In the genomic region with DNA sequence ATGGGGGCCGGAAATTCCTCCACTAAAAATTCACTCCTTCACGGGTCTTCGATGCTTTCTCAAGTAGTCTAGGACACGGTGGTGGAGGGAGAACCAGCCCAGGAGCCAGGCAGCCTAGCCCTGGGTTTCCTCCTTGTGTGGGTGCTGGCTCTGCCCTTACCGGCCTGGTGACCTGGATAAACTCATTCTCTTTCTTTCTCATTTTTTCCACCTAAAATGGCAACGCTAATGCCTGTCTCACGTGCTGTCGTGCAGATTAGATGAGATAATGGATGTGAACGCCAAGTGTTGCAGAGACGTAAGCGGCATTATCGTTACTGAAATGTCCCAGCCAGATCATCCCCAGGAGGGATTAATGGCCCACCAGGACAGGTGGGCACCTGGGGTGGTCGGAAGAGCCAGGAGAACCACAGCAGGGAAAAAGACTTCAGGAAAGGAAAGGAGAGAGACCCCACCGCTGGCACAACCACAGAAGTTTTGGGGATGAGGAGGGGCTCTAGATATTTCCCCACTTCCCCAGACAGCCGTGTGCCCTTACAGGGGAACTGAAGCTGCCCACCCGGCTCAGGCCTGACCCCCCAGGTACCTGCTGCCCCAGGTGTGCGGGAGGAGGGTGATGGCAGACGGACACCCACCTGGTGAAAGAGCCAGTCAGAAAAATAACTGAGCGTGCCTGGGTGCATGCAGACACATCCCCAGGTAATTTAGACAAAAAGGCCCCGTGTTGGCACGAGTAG, we compare ENCODE assay signal across 20 cellular contexts.
DNase-seq lines count a peak whose midpoint lies in the region; ATAC-seq, FAIRE-seq and TF ChIP-seq lines count a peak whose summit lies in the region.
"Had no signal": no experiment of that assay in that cellular context is flagged by ENCODE, and none has a peak within 500 bp of the region (broad histone marks: within the 10 kb centered on the region; RNA-seq: fewer than 3 reads in every experiment).

No MANE protein-coding gene starts in this region.

- H3K27me3 ChIP-seq in BLaER1 (peaks cover 13% of the 10 kb centered on the region; the same call in 1 of the 2 replicates), H9 (ENCODE audit: insufficient read depth, low read length) (no peaks in the 10 kb centered on the region; the same call in 1 of the 2 replicates), K562 (ENCODE audit: control insufficient read depth in 2 of 2, insufficient read depth in 2 of 2, low read length in 2 of 2) (no peaks in the 10 kb centered on the region), esophagus squamous epithelium (no peaks in the 10 kb centered on the region)
- H3K27me3 ChIP-seq: SJSA1 had no signal

- no peaks in the 10 kb centered on the region for H3K9me1 ChIP-seq in K562 (ENCODE audit: control insufficient read depth, insufficient read depth, low read length)

- no peaks in the 10 kb centered on the region for H3K36me3 ChIP-seq in BLaER1
- H3K36me3 ChIP-seq in K562 (ENCODE audit: control insufficient read depth, insufficient read depth, low read length): no peaks in the 10 kb centered on the region
- H3K36me3 ChIP-seq in esophagus squamous epithelium: no peaks in the 10 kb centered on the region
- H3K36me3 ChIP-seq: SJSA1 had no signal

- H2BK15ac ChIP-seq in H9 (ENCODE audit: low read depth, low read length): no peak overlapping the region

- H3K23ac ChIP-seq in H9 (ENCODE audit: insufficient read length, low read depth, low read length): no peak overlapping the region

- H3K18ac ChIP-seq in H9 (ENCODE audit: insufficient read length, low read depth, low read length): peak overlapping the region; percentile 40

- no peak overlapping the region for H3K4ac ChIP-seq in H9 (ENCODE audit: low read depth, low read length)

- no TSS peak for BruUV-seq in K562 (replicated peaks; lab: Mats Ljungman, UMichigan)

- peaks cover 22% of the 10 kb centered on the region for H3K27me3 Mint-ChIP-seq in H9 (ENCODE audit: low read depth)
- H3K27me3 Mint-ChIP-seq: CD4-positive, alpha-beta T cell had no signal

- peak overlapping the region; percentile 19; the same call in 1 of the 2 replicates for H3K4me2 ChIP-seq in BLaER1
- no peak overlapping the region for H3K4me2 ChIP-seq in H9 (ENCODE audit: insufficient read depth, insufficient read length, low read length)
- no peak overlapping the region for H3K4me2 ChIP-seq in K562 (ENCODE audit: insufficient read depth, low read length)

- in situ Hi-C loops in K562 (cut with MboI): no loop called here

- WGBS in H9 (ENCODE audit: extremely low coverage, insufficient read length, low lambda C conversion rate): no CpG with 5 or more reads among the region's 21 CpGs
- WGBS in K562 (ENCODE audit: insufficient coverage, low coverage, missing lambda C conversion rate): 48% methylated on average over 20 of the region's 21 CpGs
- 63 to 69% methylated on average over 16 to 17 of the region's 21 CpGs for WGBS in esophagus squamous epithelium, 2 donors

- intact Hi-C loops in K562 (cut with micrococcal nuclease) (no loop called here), esophagus squamous epithelium (cut with DNase I) (no loop called here)

- ATAC-seq in K562: no peak
- ATAC-seq: Right ventricle myocardium inferior had no signal

- TF ChIP-seq EP300 in K562 (IDR thresholded peaks at IDR 0.05; ENCODE audit: low read length): no peak

- CTCF ChIA-PET in K562 (lab: Yijun Ruan, JAX; ENCODE audit: low intra/inter-chr PET ratio): no interaction called here

- no peak overlapping the region for H3K4me3 ChIP-seq in BLaER1
- H3K4me3 ChIP-seq in K562: no peak overlapping the region
- H3K4me3 ChIP-seq in esophagus squamous epithelium: no peak overlapping the region
- H3K4me3 ChIP-seq: SJSA1 had no signal

- H3K14ac ChIP-seq in H9 (ENCODE audit: insufficient read depth, low read length): no peak overlapping the region

- H3K23me2 ChIP-seq in H9 (ENCODE audit: insufficient read length, low read depth, low read length, poor library complexity, severe bottlenecking): no peaks in the 10 kb centered on the region

- no peak for FAIRE-seq in K562 (lab: Jason Lieb, UNC)
- FAIRE-seq: H1, RCC 7860 had no signal

- no peak overlapping the region for H4K8ac ChIP-seq in H9 (replicated peaks; ENCODE audit: insufficient read length, low read depth, low read length)

- no peak overlapping the region for H3K9ac ChIP-seq in BLaER1
- H3K9ac ChIP-seq in H9 (ENCODE audit: extremely low read depth, insufficient read length, low read length): no peak overlapping the region
- peak overlapping the region in 1 of 2 experiments; percentile 64; a peak in 1 of 4 replicates for H3K9ac ChIP-seq in K562 (ENCODE audit: insufficient read depth in 1 of 2, low read depth in 2 of 2, low read length in 2 of 2)

- H3K9me3 Mint-ChIP-seq in H9: no peaks in the 10 kb centered on the region; a peak in 1 of 5 replicates
- H3K9me3 Mint-ChIP-seq: CD4-positive, alpha-beta T cell; IgD-negative memory B cell had no signal

- H3K4me1 ChIP-seq in BLaER1 (peaks cover 55% of the 10 kb centered on the region), H9 (ENCODE audit: insufficient read depth, low read length) (peaks cover 8% of the 10 kb centered on the region; the same call in 1 of the 2 replicates), K562 (replicated peaks in 1 of 2; ENCODE audit: control insufficient read depth in 2 of 2, insufficient read depth in 2 of 2, low read length in 2 of 2) (peaks cover 0 to 17% of the 10 kb centered on the region in 2 experiments; a peak in 2 of 5 replicates), esophagus squamous epithelium (peaks cover 35 to 85% (median 37%) of the 10 kb centered on the region in 3 donors)

- no peak overlapping the region for H3K56ac ChIP-seq in H9 (ENCODE audit: insufficient read length, low read depth, low read length)

- peaks cover 34 to 41% of the 10 kb centered on the region in 2 experiments for H3K4me1 Mint-ChIP-seq in H9
- H3K4me1 Mint-ChIP-seq: IgD-negative memory B cell had no signal

- no peaks in the 10 kb centered on the region for H3K79me2 ChIP-seq in H9 (ENCODE audit: insufficient read depth, low read length)
- H3K79me2 ChIP-seq in K562 (ENCODE audit: control insufficient read depth, insufficient read depth, low read length): no peaks in the 10 kb centered on the region

- TF ChIP-seq POLR2A in K562 (conservative IDR thresholded peaks at IDR 0.05) (no peak), esophagus squamous epithelium (IDR thresholded peaks at IDR 0.05) (no peak)

- H2BK120ac ChIP-seq in H9 (ENCODE audit: low read depth, low read length, poor library complexity, severe bottlenecking): no peak overlapping the region

- no peak for DNase-seq in H9
- no peak for DNase-seq in K562 (ENCODE audit: extremely low read depth in 1 of 4, low spot score in 3 of 4)
- no peak for DNase-seq in esophagus squamous epithelium (lab: John Stamatoyannopoulos, UW)
- DNase-seq in GM20000 (ENCODE audit: low spot score): no peak
- DNase-seq in AG08396 (ENCODE audit: low spot score): no peak
- DNase-seq in NCI-H748 (lab: John Stamatoyannopoulos, UW; ENCODE audit: unreplicated experiment): no peak
- no peak for DNase-seq in NCI-H1048 (lab: John Stamatoyannopoulos, UW)
- DNase-seq: CD4-positive, alpha-beta T cell; DMS79 treated with DMSO at 0.1 percent for 48 hours; Karpas-422; NCI-H187 treated with DMSO at 0.1 percent for 48 hours; NCI-H446 treated with DMSO at 0.1 percent for 48 hours; NCI-H526 treated with DMSO at 0.1 percent for 48 hours; SW 1271 had no signal

- H3K27ac ChIP-seq in BLaER1 (no peak overlapping the region), H9 (ENCODE audit: insufficient read length, low read depth, low read length) (no peak overlapping the region), K562 (ENCODE audit: extremely low read depth, low read depth, low read length) (no peak overlapping the region), esophagus squamous epithelium (peak overlapping the region; percentile 29 to 90 (median 86))
- H3K27ac ChIP-seq: SJSA1 had no signal

- POLR2A ChIA-PET in K562 (lab: Yijun Ruan, JAX): interaction anchor here (1.1 kb wide), 1 partner anchor 425 kb away, joined by 4 read pairs; no protein-coding TSS in a partner anchor

- H2AK5ac ChIP-seq in H9 (ENCODE audit: insufficient read length, low read length): no peak overlapping the region

- TF ChIP-seq RAD21 in K562 (CRISPR knock-in tag; conservative IDR thresholded peaks at IDR 0.05 in 1 of 2, IDR thresholded peaks at IDR 0.05 in 1 of 2): no peak

- no peak overlapping the region for H3T11ph ChIP-seq in H9 (ENCODE audit: low read length)

- no peaks in the 10 kb centered on the region for H3K36me3 Mint-ChIP-seq in H9 (ENCODE audit: insufficient read depth in 1 of 3, low read depth in 3 of 3)
- H3K36me3 Mint-ChIP-seq: IgD-negative memory B cell had no signal

- H4K20me1 ChIP-seq in BLaER1 (no peaks in the 10 kb centered on the region), H9 (ENCODE audit: control insufficient read depth, insufficient read depth, insufficient read length) (no peaks in the 10 kb centered on the region), K562 (replicated peaks; ENCODE audit: control insufficient read depth, insufficient read depth, low read length) (no peaks in the 10 kb centered on the region; the same call in 1 of the 2 replicates)

- H3K4me3 Mint-ChIP-seq in H9: no peak overlapping the region
- H3K4me3 Mint-ChIP-seq: CD4-positive, alpha-beta T cell; IgD-negative memory B cell had no signal

- H2AFZ ChIP-seq in H9 (ENCODE audit: low read length) (no peak overlapping the region), K562 (ENCODE audit: low read depth, low read length) (no peak overlapping the region)

- no peak overlapping the region for H4K5ac ChIP-seq in H9 (ENCODE audit: insufficient read length, low read depth, low read length)

- H3K79me1 ChIP-seq in H9 (ENCODE audit: insufficient read depth, low read depth, low read length, poor library complexity, severe bottlenecking): no peaks in the 10 kb centered on the region

- no peak overlapping the region for H2BK5ac ChIP-seq in H9 (ENCODE audit: insufficient read length, low read length)

- H3K9me3 ChIP-seq in BLaER1 (no peaks in the 10 kb centered on the region), H9 (ENCODE audit: control insufficient read depth, low read depth, low read length) (no peaks in the 10 kb centered on the region), K562 (replicated peaks; ENCODE audit: control insufficient read depth, insufficient read depth, low read depth, low read length) (no peaks in the 10 kb centered on the region), esophagus squamous epithelium (no peaks in the 10 kb centered on the region)
- H3K9me3 ChIP-seq: SJSA1 had no signal

- no peak overlapping the region for H2BK20ac ChIP-seq in H9 (ENCODE audit: low read depth, low read length, poor library complexity, severe bottlenecking)

- TF ChIP-seq CTCF in H9 (conservative IDR thresholded peaks at IDR 0.05) (no peak), K562 (IDR thresholded peaks at IDR 0.05 in 2 of 3, conservative IDR thresholded peaks at IDR 0.05 in 1 of 3; ENCODE audit: insufficient read depth in 2 of 3, low read depth in 1 of 3, low read length in 3 of 3) (no peak), esophagus squamous epithelium (IDR thresholded peaks at IDR 0.05) (no peak), GM20000 (IDR thresholded peaks at IDR 0.05; ENCODE audit: extremely low read depth, missing control alignments) (no peak)

- H4K91ac ChIP-seq in H9 (ENCODE audit: insufficient read length, low read depth, low read length): no peak overlapping the region

- no peak overlapping the region for H2BK12ac ChIP-seq in H9 (ENCODE audit: insufficient read length, low read depth, low read length)

- peak overlapping the region in 1 of 3 experiments; percentile 38; a peak in 1 of 7 replicates for H3K27ac Mint-ChIP-seq in H9
- H3K27ac Mint-ChIP-seq: CD4-positive, alpha-beta T cell; IgD-negative memory B cell had no signal

Comparison
In these comparisons a context has a peak if more than half of its experiments do, and no peak if none do; other contexts are left out.
1. H3K27ac ChIP-seq: peak in esophagus squamous epithelium (4 of 4); none in BLaER1 (single experiment), H9 (single experiment) and K562 (single experiment).